ENCODE assay signal across 26 cellular contexts in genomic region chr15:52506549-52506948, GRCh38.
"Had no signal": no experiment of that assay in that cellular context is flagged by ENCODE, and none has a peak within 500 bp of the region (broad histone marks: within the 10 kb centered on the region; RNA-seq: fewer than 3 reads in every experiment).

No MANE protein-coding gene starts in this region.

- H3K27ac Mint-ChIP-seq: natural killer cell treated with Interleukin-12 subunit alpha and Interleukin-12 subunit beta and Interleukin-15 and Interleukin-18, amount 100 ng/mL, for 72 hours; progenitor cell of endocrine pancreas; stimulated activated memory B cell treated with anti-CD40 and anti-IgM and Interleukin-4, amounts not matched to agents 10 μg/mL and 1 μg/mL and 100 μg/mL, for 72 hours; stimulated activated naive CD8-positive, alpha-beta T cell treated with anti-CD3 and anti-CD28 coated beads, Interleukin-15, amount 100 ng/mL, for 72 hours; type B pancreatic cell had no signal

- H3K4me3 Mint-ChIP-seq: immature natural killer cell; naive thymus-derived CD4-positive, alpha-beta T cell; natural killer cell treated with Interleukin-12 subunit alpha and Interleukin-12 subunit beta and Interleukin-15 and Interleukin-18, amount 100 ng/mL, for 72 hours; stimulated activated memory B cell treated with anti-CD40 and anti-IgM and Interleukin-4, amounts not matched to agents 10 μg/mL and 1 μg/mL and 100 μg/mL, for 72 hours; stimulated activated naive CD8-positive, alpha-beta T cell treated with anti-CD3 and anti-CD28 coated beads, Interleukin-15, amount 100 ng/mL, for 72 hours; type B pancreatic cell had no signal

- H3K9me3 ChIP-seq: left lung, mucosa of descending colon, ovary, right atrium auricular region, right lobe of liver, tibial nerve, uterus had no signal

- ATAC-seq: left colon; left lung; mucosa of descending colon; naive thymus-derived CD4-positive, alpha-beta T cell; natural killer cell treated with Interleukin-12 subunit alpha and Interleukin-12 subunit beta and Interleukin-15 and Interleukin-18, amount 100 ng/mL, for 72 hours; right lobe of liver; stimulated activated memory B cell treated with anti-CD40 and anti-IgM and Interleukin-4, amounts not matched to agents 10 μg/mL and 1 μg/mL and 100 μg/mL, for 72 hours; stimulated activated naive CD8-positive, alpha-beta T cell treated with anti-CD3 and anti-CD28 coated beads, Interleukin-15, amount 100 ng/mL, for 72 hours had no signal

- H3K9me3 Mint-ChIP-seq: immature natural killer cell; naive thymus-derived CD4-positive, alpha-beta T cell; natural killer cell treated with Interleukin-12 subunit alpha and Interleukin-12 subunit beta and Interleukin-15 and Interleukin-18, amount 100 ng/mL, for 72 hours; stimulated activated memory B cell treated with anti-CD40 and anti-IgM and Interleukin-4, amounts not matched to agents 10 μg/mL and 1 μg/mL and 100 μg/mL, for 72 hours; stimulated activated naive CD8-positive, alpha-beta T cell treated with anti-CD3 and anti-CD28 coated beads, Interleukin-15, amount 100 ng/mL, for 72 hours; type B pancreatic cell had no signal

- H3K36me3 Mint-ChIP-seq: immature natural killer cell; natural killer cell treated with Interleukin-12 subunit alpha and Interleukin-12 subunit beta and Interleukin-15 and Interleukin-18, amount 100 ng/mL, for 72 hours; type B pancreatic cell had no signal

- H3K27me3 Mint-ChIP-seq: naive thymus-derived CD4-positive, alpha-beta T cell; natural killer cell treated with Interleukin-12 subunit alpha and Interleukin-12 subunit beta and Interleukin-15 and Interleukin-18, amount 100 ng/mL, for 72 hours; progenitor cell of endocrine pancreas; stimulated activated memory B cell treated with anti-CD40 and anti-IgM and Interleukin-4, amounts not matched to agents 10 μg/mL and 1 μg/mL and 100 μg/mL, for 72 hours; stimulated activated naive CD8-positive, alpha-beta T cell treated with anti-CD3 and anti-CD28 coated beads, Interleukin-15, amount 100 ng/mL, for 72 hours; type B pancreatic cell had no signal

- H3K4me3 ChIP-seq: left lung, lung, mucosa of descending colon, ovary, right atrium auricular region, right lobe of liver, smooth muscle cell, tibial nerve, uterus had no signal

- H3K4me2 ChIP-seq: smooth muscle cell had no signal

- H3K27ac ChIP-seq: left lung, ovary, right atrium auricular region, right lobe of liver, tibial nerve, uterus had no signal

- DNase-seq: hippocampal formation; immature natural killer cell; kidney; left colon; left lung; midbrain; mucosa of descending colon; naive thymus-derived CD4-positive, alpha-beta T cell; ovary; right lobe of liver; stimulated activated CD4-positive, alpha-beta T cell treated with anti-CD3 and anti-CD28 coated beads, Interleukin-1b, Interleukin-23, amount 100 ng/mL, for 48 hours; stimulated activated CD4-positive, alpha-beta T cell treated with anti-CD3 and anti-CD28 coated beads, Interleukin-2, amount 100 ng/mL, for 48 hours; stimulated activated CD4-positive, alpha-beta T cell treated with anti-CD3 and anti-CD28 coated beads, Interleukin-4, amount 100 ng/mL, for 4 hours; stimulated activated CD8-positive, alpha-beta memory T cell treated with anti-CD3 and anti-CD28 coated beads, Interleukin-4, amount 100 ng/mL, for 48 hours; stimulated activated naive CD4-positive, alpha-beta T cell treated with Interleukin-2 at 50 U/mL for 16 hours; stimulated activated naive CD8-positive, alpha-beta T cell treated with anti-CD3 and anti-CD28 coated beads, Interleukin-15, amount 100 ng/mL, for 72 hours; substantia nigra; uterus had no signal

- H3K4me1 ChIP-seq: right lobe of liver, uterus had no signal

- H3K36me3 ChIP-seq: left lung, ovary, right atrium auricular region, right lobe of liver, tibial nerve, uterus had no signal
